13 cellular contexts compared by ENCODE assay signal in the genomic region with DNA sequence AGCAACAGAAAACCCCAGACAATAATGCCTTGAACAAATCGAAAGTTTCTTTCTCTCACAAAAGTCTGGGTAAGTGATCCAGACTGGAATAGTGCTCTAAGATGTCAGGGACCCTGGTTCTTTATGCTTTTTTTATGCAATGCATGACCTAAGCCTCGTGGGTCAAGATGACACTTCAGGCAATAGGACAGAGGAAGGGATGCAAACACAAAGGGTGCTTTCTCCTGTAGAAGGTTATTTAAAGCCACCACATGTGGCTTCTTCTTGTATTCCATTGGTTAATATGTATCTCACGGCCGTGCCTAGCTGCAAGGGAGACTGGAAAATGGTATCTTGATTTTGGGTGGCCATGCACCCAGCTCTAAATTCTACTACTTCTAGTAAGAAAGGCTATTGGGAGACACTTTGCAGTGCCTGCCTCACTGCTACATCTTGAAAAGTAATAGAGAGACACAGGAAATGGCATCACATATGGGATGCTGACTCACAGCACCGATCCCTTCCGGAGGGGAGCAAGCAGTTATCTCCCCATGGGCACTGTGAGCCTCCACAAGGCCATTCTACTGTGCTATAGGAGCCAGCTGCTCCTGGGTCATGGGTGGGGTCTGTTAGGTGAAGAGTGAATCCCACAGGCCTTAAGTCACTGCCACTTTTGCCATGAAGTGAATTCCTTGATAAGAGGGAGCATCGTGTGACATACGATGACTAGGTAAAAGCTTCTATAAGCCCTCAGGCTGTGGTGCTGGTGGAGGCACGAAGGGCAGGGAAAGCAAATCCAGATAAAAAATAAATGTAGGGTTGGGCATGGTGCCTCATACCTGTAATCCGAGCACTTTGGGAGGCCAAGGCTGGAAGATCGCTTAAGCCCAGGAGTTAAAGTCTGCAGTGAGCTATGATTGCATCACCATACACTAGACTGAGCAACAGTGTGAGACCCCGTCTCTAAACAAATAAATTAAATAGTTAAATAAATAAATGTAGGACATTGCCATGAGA. TPM values are rescaled to one million over a fixed set of nuclear protein-coding genes. Genes with fewer than 3 reads are reported as not detected.
A peak's percentile ranks its signal among the peaks of the same experiment; 100 is the strongest.
DNase-seq lines count a peak whose midpoint lies in the region; ATAC-seq, FAIRE-seq and TF ChIP-seq lines count a peak whose summit lies in the region.
"Had no signal": no experiment of that assay in that cellular context is flagged by ENCODE, and none has a peak within 500 bp of the region (broad histone marks: within the 10 kb centered on the region; RNA-seq: fewer than 3 reads in every experiment).

No MANE protein-coding gene starts in this region.

- TF ChIP-seq POLR2A in H54 (IDR thresholded peaks at IDR 0.05; ENCODE audit: low read depth, low read length), result no peak

- DNase-seq in H54 (ENCODE audit: insufficient read length, low spot score) (peak; percentile 75), NCI-H226 (peak; percentile 80), bronchial epithelial cell (ENCODE audit: low read depth) (peak; percentile 91), posterior vena cava (ENCODE audit: low spot score) (no peak)
- DNase-seq: activated naive CD4-positive, alpha-beta T cell treated with Interleukin-2 at 50 U/mL for 16 hours; hypothalamus; NCI-H1694 treated with DMSO at 0.1 percent for 48 hours; SIG-M5; transverse colon had no signal

- peak overlapping the region; percentile 76 for H3K27ac ChIP-seq in neutrophil
- H3K27ac ChIP-seq: transverse colon had no signal

- TF ChIP-seq CTCF in bronchial epithelial cell (IDR thresholded peaks at IDR 0.05; ENCODE audit: insufficient read depth, low read length, severe bottlenecking) (no peak), neutrophil (IDR thresholded peaks at IDR 0.05) (no peak)

- H3K27me3 ChIP-seq in bronchial epithelial cell (ENCODE audit: control insufficient read depth, insufficient read depth, low read length) (no peaks in the 10 kb centered on the region), neutrophil (no peaks in the 10 kb centered on the region)
- H3K27me3 ChIP-seq: transverse colon had no signal

- ATAC-seq in GM18873 (IDR thresholded peaks at IDR 0.05; ENCODE audit: low FRiP score, unreplicated experiment) (no peak), GM21717 (IDR thresholded peaks at IDR 0.05; ENCODE audit: unreplicated experiment) (no peak)
- ATAC-seq: sciatic nerve had no signal

- H3K9me3 ChIP-seq in neutrophil, result no peaks in the 10 kb centered on the region
- H3K9me3 ChIP-seq: transverse colon had no signal

- peaks cover 50 to 77% of the 10 kb centered on the region in 2 experiments for H3K4me1 ChIP-seq in neutrophil (ENCODE audit: control insufficient read depth in 1 of 2, insufficient read depth in 1 of 2, low read depth in 1 of 2, low read length in 1 of 2)
- H3K4me1 ChIP-seq: transverse colon had no signal

- H3K36me3 ChIP-seq in bronchial epithelial cell (ENCODE audit: control insufficient read depth, insufficient read depth, low read length) (no peaks in the 10 kb centered on the region), neutrophil (no peaks in the 10 kb centered on the region)
- H3K36me3 ChIP-seq: transverse colon had no signal

- FAIRE-seq in H54 (lab: Jason Lieb, UNC) (peak; percentile 84), bronchial epithelial cell (lab: Jason Lieb, UNC) (no peak)

- intact Hi-C loops in posterior vena cava (cut with DNase I), result no loop called here

- no peak overlapping the region for H3K4me3 ChIP-seq in bronchial epithelial cell (ENCODE audit: low read depth, low read length)
- peak overlapping the region; percentile 34 to 35 for H3K4me3 ChIP-seq in neutrophil (ENCODE audit: low read depth in 1 of 2, low read length in 1 of 2)
- H3K4me3 ChIP-seq: transverse colon had no signal

RNA-seq across cellular contexts. Expression of a gene that starts 32.5 kb away (rescaled TPM):
- total RNA-seq in bronchial epithelial cell, result 28.4 and 41.1 TPM in 2 replicates
- 10 to 100 TPM; 46.7 to 49.7 TPM for total RNA-seq in posterior vena cava

RNA-seq across cellular contexts. Expression of a gene that starts 33.8 kb away (rescaled TPM):
- total RNA-seq in bronchial epithelial cell (420 and 822 TPM in 2 replicates), posterior vena cava (1,000 to 10,000 TPM in 1 of 2 donors, 100 to 1,000 TPM in 1; 590 to 1,544 TPM)
